In genomic region chr5:132419517-132420468, GRCh38 we compare ENCODE assay signal across 8 cellular contexts. TPM values are rescaled to one million over a fixed set of nuclear protein-coding genes. Genes with fewer than 3 reads are reported as not detected.
A peak's percentile ranks its signal among the peaks of the same experiment; 100 is the strongest.
DNase-seq lines count a peak whose midpoint lies in the region; TF ChIP-seq lines count a peak whose summit lies in the region.

No MANE protein-coding gene starts in this region.

- H3K4me1 ChIP-seq in neutrophil (ENCODE audit: control insufficient read depth in 1 of 2, insufficient read depth in 1 of 2, low read depth in 1 of 2, low read length in 1 of 2) (peaks cover 90 to 95% of the 10 kb centered on the region in 2 experiments), vagina (peaks cover 96% of the 10 kb centered on the region)

- DNase-seq in NCI-H2081 (lab: John Stamatoyannopoulos, UW) (peak; percentile 61 to 62), NCI-H2081 treated with DMSO at 0.1 percent for 48 hours (lab: John Stamatoyannopoulos, UW) (no peak), SHP77 (lab: John Stamatoyannopoulos, UW) (peak; percentile 76 to 77), foreskin melanocyte (peak; percentile 58), vagina (ENCODE audit: extremely low spot score in 2 of 2) (peak in 1 of 2 donors; percentile 88)
- peak; percentile 67 for DNase-seq in activated naive CD4-positive, alpha-beta T cell treated with Interleukin-2 at 50 U/mL for 16 hours

- H3K27me3 ChIP-seq in neutrophil, result no peaks in the 10 kb centered on the region
- H3K27me3 ChIP-seq in vagina, result no peaks in the 10 kb centered on the region

- intact Hi-C loops in vagina (cut with DNase I), result loop anchor here (5.0 kb wide), 1 partner anchor 68 kb away; no protein-coding TSS in a partner anchor

- H3K9me3 ChIP-seq in neutrophil (no peaks in the 10 kb centered on the region), vagina (no peaks in the 10 kb centered on the region)

- no peak for TF ChIP-seq POLR2A in vagina (IDR thresholded peaks at IDR 0.05)

- peaks cover 74% of the 10 kb centered on the region for H3K36me3 ChIP-seq in neutrophil
- H3K36me3 ChIP-seq in vagina, result no peaks in the 10 kb centered on the region

- H3K27ac ChIP-seq in neutrophil (peak overlapping the region; percentile 97), vagina (peak overlapping the region; percentile 79)

- H3K4me3 ChIP-seq in neutrophil (ENCODE audit: low read depth in 1 of 2, low read length in 1 of 2) (peak overlapping the region; percentile 34 to 80), vagina (no peak overlapping the region)

- TF ChIP-seq CTCF in LNCAP (IDR thresholded peaks at IDR 0.05) (peak; percentile 82), neutrophil (IDR thresholded peaks at IDR 0.05) (peak; percentile 87), vagina (IDR thresholded peaks at IDR 0.05) (peak; percentile 75 to 90 (median 79))

RNA-seq across cellular contexts. Expression of gene SLC22A5, which starts 50.3 kb away (rescaled TPM):
- 15.2 TPM for total RNA-seq in vagina

Comparison
In these comparisons a context has a peak if more than half of its experiments do, and no peak if none do; other contexts are left out.
1. H3K4me3 ChIP-seq: peak in neutrophil (2 of 2); none in vagina (0 of 2).
2. Peak in every context shown above with its lines, with median percentiles within 50 percentile points of each other: CTCF ChIP-seq.